Comparison of ENCODE assay signal across 1 cellular context in the genomic region with DNA sequence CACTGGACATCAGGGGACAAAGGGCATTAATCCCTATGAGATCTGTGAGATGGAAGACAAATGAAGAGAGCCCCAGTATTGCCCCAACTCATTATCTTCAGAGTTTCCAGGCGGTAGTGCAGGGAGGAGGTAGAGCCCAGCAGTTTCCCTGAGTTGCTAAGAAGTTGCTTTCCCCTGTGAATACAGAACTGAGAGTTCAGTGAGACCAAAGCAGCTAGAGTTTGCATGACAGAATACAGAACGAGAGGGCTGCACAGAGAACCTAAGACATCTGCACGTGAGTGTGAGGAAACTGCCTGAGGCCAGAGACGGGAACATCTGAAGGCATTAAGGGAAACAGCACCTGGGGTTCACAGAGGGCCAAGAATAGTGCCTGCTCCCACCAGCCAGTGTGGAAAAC.
TF ChIP-seq lines count a peak whose summit lies in the region.

No MANE protein-coding gene starts in this region.

TF ChIP-seq in HepG2, 621 proteins besides CTCF, POLR2A, EP300 and RAD21 (continued from another document):
- TF ChIP-seq, protein P1, sequence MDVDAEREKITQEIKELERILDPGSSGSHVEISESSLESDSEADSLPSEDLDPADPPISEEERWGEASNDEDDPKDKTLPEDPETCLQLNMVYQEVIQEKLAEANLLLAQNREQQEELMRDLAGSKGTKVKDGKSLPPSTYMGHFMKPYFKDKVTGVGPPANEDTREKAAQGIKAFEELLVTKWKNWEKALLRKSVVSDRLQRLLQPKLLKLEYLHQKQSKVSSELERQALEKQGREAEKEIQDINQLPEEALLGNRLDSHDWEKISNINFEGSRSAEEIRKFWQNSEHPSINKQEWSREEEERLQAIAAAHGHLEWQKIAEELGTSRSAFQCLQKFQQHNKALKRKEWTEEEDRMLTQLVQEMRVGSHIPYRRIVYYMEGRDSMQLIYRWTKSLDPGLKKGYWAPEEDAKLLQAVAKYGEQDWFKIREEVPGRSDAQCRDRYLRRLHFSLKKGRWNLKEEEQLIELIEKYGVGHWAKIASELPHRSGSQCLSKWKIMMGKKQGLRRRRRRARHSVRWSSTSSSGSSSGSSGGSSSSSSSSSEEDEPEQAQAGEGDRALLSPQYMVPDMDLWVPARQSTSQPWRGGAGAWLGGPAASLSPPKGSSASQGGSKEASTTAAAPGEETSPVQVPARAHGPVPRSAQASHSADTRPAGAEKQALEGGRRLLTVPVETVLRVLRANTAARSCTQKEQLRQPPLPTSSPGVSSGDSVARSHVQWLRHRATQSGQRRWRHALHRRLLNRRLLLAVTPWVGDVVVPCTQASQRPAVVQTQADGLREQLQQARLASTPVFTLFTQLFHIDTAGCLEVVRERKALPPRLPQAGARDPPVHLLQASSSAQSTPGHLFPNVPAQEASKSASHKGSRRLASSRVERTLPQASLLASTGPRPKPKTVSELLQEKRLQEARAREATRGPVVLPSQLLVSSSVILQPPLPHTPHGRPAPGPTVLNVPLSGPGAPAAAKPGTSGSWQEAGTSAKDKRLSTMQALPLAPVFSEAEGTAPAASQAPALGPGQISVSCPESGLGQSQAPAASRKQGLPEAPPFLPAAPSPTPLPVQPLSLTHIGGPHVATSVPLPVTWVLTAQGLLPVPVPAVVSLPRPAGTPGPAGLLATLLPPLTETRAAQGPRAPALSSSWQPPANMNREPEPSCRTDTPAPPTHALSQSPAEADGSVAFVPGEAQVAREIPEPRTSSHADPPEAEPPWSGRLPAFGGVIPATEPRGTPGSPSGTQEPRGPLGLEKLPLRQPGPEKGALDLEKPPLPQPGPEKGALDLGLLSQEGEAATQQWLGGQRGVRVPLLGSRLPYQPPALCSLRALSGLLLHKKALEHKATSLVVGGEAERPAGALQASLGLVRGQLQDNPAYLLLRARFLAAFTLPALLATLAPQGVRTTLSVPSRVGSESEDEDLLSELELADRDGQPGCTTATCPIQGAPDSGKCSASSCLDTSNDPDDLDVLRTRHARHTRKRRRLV (CRISPR knock-in tag; IDR thresholded peaks at IDR 0.05): no peak
